ENCODE assay signal across 15 cellular contexts in genomic region chr6:136887899-136888298, GRCh38. TPM values are rescaled to one million over a fixed set of nuclear protein-coding genes. Genes with fewer than 3 reads are reported as not detected.
"Had no signal": no experiment of that assay in that cellular context is flagged by ENCODE, and none has a peak within 500 bp of the region (broad histone marks: within the 10 kb centered on the region; RNA-seq: fewer than 3 reads in every experiment).

No MANE protein-coding gene starts in this region.

- H2AFZ ChIP-seq: parathyroid adenoma had no signal

- H3K4me1 ChIP-seq: parathyroid adenoma, tibial artery, uterus had no signal

- H3K4me3 ChIP-seq: skin epidermis, tibial artery, uterus had no signal

- H3K79me2 ChIP-seq: parathyroid adenoma had no signal

- H3K9ac ChIP-seq: parathyroid adenoma had no signal

- H3K9me3 ChIP-seq: tibial artery, uterus had no signal

- H3K36me3 ChIP-seq: tibial artery, uterus had no signal

- H3K27me3 Mint-ChIP-seq: activated B cell treated with CpG ODN at 0.5 μM for 24 hours; activated naive CD8-positive, alpha-beta T cell; dendritic cell treated with granulocyte-macrophage colony-stimulating factor and Interleukin-4, amounts not matched to agents 40 ng/mL and 50 ng/mL, for 4 days had no signal

- H3K27ac Mint-ChIP-seq: activated B cell treated with CpG ODN at 0.5 μM for 24 hours; activated naive CD8-positive, alpha-beta T cell; dendritic cell treated with granulocyte-macrophage colony-stimulating factor and Interleukin-4, amounts not matched to agents 40 ng/mL and 50 ng/mL, for 4 days had no signal

- H3K9me3 Mint-ChIP-seq: activated B cell treated with CpG ODN at 0.5 μM for 24 hours; dendritic cell treated with granulocyte-macrophage colony-stimulating factor and Interleukin-4, amounts not matched to agents 40 ng/mL and 50 ng/mL, for 4 days had no signal

- H3K27me3 ChIP-seq: tibial artery, uterus had no signal

- H3K27ac ChIP-seq: parathyroid adenoma, skin epidermis, tibial artery, uterus had no signal

- DNase-seq: activated B cell treated with CpG ODN at 0.5 μM for 24 hours; activated T-cell treated with anti-CD3 and anti-CD28 coated beads, Interleukin-2, amount 50 U/mL, for 1 hour; amygdala; cerebellar nuclear complex; hypothalamus; kidney glomerular epithelial cell; midbrain; T-helper 9 cell; tibial artery; uterus had no signal

- H3K4me3 Mint-ChIP-seq: activated B cell treated with CpG ODN at 0.5 μM for 24 hours; activated naive CD8-positive, alpha-beta T cell; dendritic cell treated with granulocyte-macrophage colony-stimulating factor and Interleukin-4, amounts not matched to agents 40 ng/mL and 50 ng/mL, for 4 days had no signal

RNA-seq across cellular contexts. Expression of gene SLC35D3, which starts 34.2 kb away (rescaled TPM):
- total RNA-seq: activated B cell treated with CpG ODN at 0.5 μM for 24 hours, renal cortical epithelial cell, uterus had no signal
